In genomic region chr1:77832889-77833288, GRCh38 we compare ENCODE assay signal across 8 cellular contexts. TPM values are rescaled to one million over a fixed set of nuclear protein-coding genes. Genes with fewer than 3 reads are reported as not detected.
DNase-seq lines count a peak whose midpoint lies in the region; ATAC-seq and TF ChIP-seq lines count a peak whose summit lies in the region.

No MANE protein-coding gene starts in this region.

- H3K4me3 ChIP-seq in SJSA1 (no peak overlapping the region), foreskin fibroblast (ENCODE audit: low read depth in 1 of 2, low read length in 2 of 2) (no peak overlapping the region), prostate gland (no peak overlapping the region)

- no peak for ATAC-seq in GM18502 (IDR thresholded peaks at IDR 0.05; ENCODE audit: poor library complexity, unreplicated experiment)
- ATAC-seq in GM18505 (IDR thresholded peaks at IDR 0.05; ENCODE audit: unreplicated experiment): no peak

- TF ChIP-seq POLR2A in prostate gland (IDR thresholded peaks at IDR 0.05): no peak
- no peak for TF ChIP-seq POLR2A in GM18505 (IDR thresholded peaks at IDR 0.05; ENCODE audit: borderline replicate concordance, extremely low read depth, insufficient read depth, insufficient read length)

- peak overlapping the region; percentile 63 for H3K27ac ChIP-seq in SJSA1
- peak overlapping the region; percentile 35 to 64 for H3K27ac ChIP-seq in prostate gland

- DNase-seq in DMS79 (lab: John Stamatoyannopoulos, UW): peak; percentile 46
- DNase-seq in SJSA1 (ENCODE audit: low read depth in 1 of 2, low spot score in 2 of 2): peak in 1 of 2 experiments; percentile 77
- DNase-seq in foreskin fibroblast: peak; percentile 93
- no peak for DNase-seq in prostate gland (ENCODE audit: low spot score)
- DNase-seq in NCI-H1694 (lab: John Stamatoyannopoulos, UW): no peak
- no peak for DNase-seq in NCI-H1417 treated with DMSO at 0.1 percent for 48 hours (lab: John Stamatoyannopoulos, UW)

- peaks cover 56% of the 10 kb centered on the region for H3K4me1 ChIP-seq in SJSA1 (replicated peaks)
- H3K4me1 ChIP-seq in prostate gland (replicated peaks): no peaks in the 10 kb centered on the region

- no peaks in the 10 kb centered on the region for H3K27me3 ChIP-seq in SJSA1 (replicated peaks)
- H3K27me3 ChIP-seq in prostate gland (replicated peaks; ENCODE audit: insufficient read depth): no peaks in the 10 kb centered on the region

- H3K36me3 ChIP-seq in SJSA1 (peaks cover 7% of the 10 kb centered on the region), prostate gland (no peaks in the 10 kb centered on the region)

- no peaks in the 10 kb centered on the region for H3K9me3 ChIP-seq in SJSA1 (replicated peaks)
- H3K9me3 ChIP-seq in prostate gland: no peaks in the 10 kb centered on the region

- intact Hi-C loops in prostate gland (cut with DNase I): loop anchor here (2.0 kb wide), 1 partner anchor 56 kb away; the partner anchor contains the start of gene NEXN

- TF ChIP-seq CTCF in foreskin fibroblast (IDR thresholded peaks at IDR 0.05; ENCODE audit: low read depth, low read length) (no peak), prostate gland (IDR thresholded peaks at IDR 0.05) (no peak)

RNA-seq across cellular contexts. Expression of gene MIGA1, which starts 53.4 kb away (rescaled TPM):
- total RNA-seq in SJSA1 (2014; rRNA removed; shearing (Covaris generic)): 13.0 and 13.2 TPM in 2 replicates
- 10 to 100 TPM; 16.2 to 19.3 TPM for total RNA-seq in prostate gland

RNA-seq across cellular contexts. Expression of gene NEXN, which starts 55.5 kb away (rescaled TPM):
- 31.4 and 36.0 TPM in 2 replicates for total RNA-seq in SJSA1 (2014; rRNA removed; shearing (Covaris generic))
- total RNA-seq in prostate gland: 10 to 100 TPM; 13.2 to 14.1 TPM

Comparison
In these comparisons a context has a peak if more than half of its experiments do, and no peak if none do; other contexts are left out.
1. DNase-seq: peak in DMS79 (single experiment) and foreskin fibroblast (2 of 2); none in prostate gland (single experiment), NCI-H1694 (single experiment) and NCI-H1417 treated with DMSO at 0.1 percent for 48 hours (single experiment).